12 cellular contexts compared by ENCODE assay signal in the genomic region with DNA sequence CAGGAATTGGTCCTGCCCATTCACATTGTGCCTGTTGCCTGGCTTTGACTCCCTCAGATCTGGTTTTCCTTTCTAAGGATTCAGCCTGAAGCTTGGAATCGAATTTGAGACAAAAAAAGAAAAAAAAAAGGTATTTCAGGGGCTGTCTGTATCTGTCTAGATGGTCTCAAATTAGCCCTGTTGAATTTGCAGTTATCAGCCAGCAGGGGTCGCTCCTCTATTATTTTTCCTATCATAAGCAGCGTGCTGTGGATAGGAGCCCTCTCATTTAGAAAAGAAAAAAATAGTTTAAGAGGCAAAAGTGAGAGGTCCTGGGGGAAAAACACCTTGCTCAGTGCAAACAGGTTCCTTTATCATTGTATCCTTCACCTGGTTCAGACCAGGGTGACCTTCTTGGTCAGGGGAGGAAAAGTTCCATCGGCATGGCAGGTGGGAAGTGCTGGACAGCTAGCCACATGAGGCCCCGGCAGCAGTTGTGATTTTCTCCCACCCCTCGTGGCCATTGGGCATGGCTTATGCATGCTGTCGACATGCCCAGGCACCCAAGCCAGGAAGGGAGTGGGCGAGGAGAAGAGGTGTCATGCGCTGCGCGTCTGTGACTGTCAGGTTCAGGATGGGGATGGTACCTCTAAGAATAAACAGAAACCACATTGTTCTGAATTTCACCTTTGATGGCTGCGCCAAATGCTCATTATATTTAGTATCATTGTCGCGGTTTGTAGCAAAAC. TPM values are rescaled to one million over a fixed set of nuclear protein-coding genes. Genes with fewer than 3 reads are reported as not detected.
DNase-seq lines count a peak whose midpoint lies in the region; ATAC-seq and TF ChIP-seq lines count a peak whose summit lies in the region.
"Had no signal": no experiment of that assay in that cellular context is flagged by ENCODE, and none has a peak within 500 bp of the region (broad histone marks: within the 10 kb centered on the region; RNA-seq: fewer than 3 reads in every experiment).

No MANE protein-coding gene starts in this region.

- H3K4me3 ChIP-seq in DND-41 (ENCODE audit: low read depth in 1 of 2, low read length in 2 of 2), result no peak overlapping the region
- no peak overlapping the region for H3K4me3 ChIP-seq in brain microvascular endothelial cell (ENCODE audit: low read depth, low read length)
- no peak overlapping the region for H3K4me3 ChIP-seq in mesendoderm (ENCODE audit: low read length)

- H3K79me2 ChIP-seq in DND-41 (ENCODE audit: insufficient read depth, low read length) (no peaks in the 10 kb centered on the region), mesendoderm (ENCODE audit: control insufficient read depth, insufficient read depth, low read length) (no peaks in the 10 kb centered on the region)

- H3K9me3 ChIP-seq in DND-41 (ENCODE audit: insufficient read depth, low read length, severe bottlenecking), result peaks cover 3% of the 10 kb centered on the region

- in situ Hi-C loops in brain microvascular endothelial cell (cut with HindIII; ENCODE audit: low pct_ligation_motif_present, low sequenced_read_pairs), result no loop called here

- H3K9ac ChIP-seq in DND-41 (ENCODE audit: low read depth, low read length) (no peak overlapping the region), mesendoderm (ENCODE audit: low read length) (no peak overlapping the region)

- no peak overlapping the region for H2BK120ac ChIP-seq in mesendoderm (ENCODE audit: low read depth, low read length)

- H3K4me2 ChIP-seq in DND-41 (ENCODE audit: insufficient read depth, low read length) (no peak overlapping the region), mesendoderm (ENCODE audit: low read length) (no peak overlapping the region)

- no peaks in the 10 kb centered on the region for H3K79me1 ChIP-seq in mesendoderm (ENCODE audit: low read length)

- H4K5ac ChIP-seq in mesendoderm (ENCODE audit: low read length), result no peak overlapping the region

- H2AK5ac ChIP-seq in mesendoderm (ENCODE audit: low read length), result no peak overlapping the region

- peak; percentile 5; the same call in 1 of the 2 replicates for TF ChIP-seq RAD21 in Ishikawa (IDR thresholded peaks at IDR 0.05; ENCODE audit: low read depth)

- H2AFZ ChIP-seq in DND-41 (ENCODE audit: low read depth, low read length), result no peak overlapping the region

- ATAC-seq in DND-41 (ENCODE audit: insufficient read depth, low read depth), result no peak
- ATAC-seq in HG03159 (IDR thresholded peaks at IDR 0.05; ENCODE audit: unreplicated experiment), result no peak

- H3K27me3 ChIP-seq in DND-41 (ENCODE audit: insufficient read depth, low read length, poor library complexity), result no peaks in the 10 kb centered on the region
- no peaks in the 10 kb centered on the region for H3K27me3 ChIP-seq in brain microvascular endothelial cell (replicated peaks)
- no peaks in the 10 kb centered on the region for H3K27me3 ChIP-seq in mesendoderm (ENCODE audit: insufficient read depth, low read length, poor library complexity)

- no peak for DNase-seq in DND-41
- peak; percentile 30 for DNase-seq in brain microvascular endothelial cell
- peak; percentile 16 for DNase-seq in mesendoderm
- DNase-seq in NCI-H774 (lab: John Stamatoyannopoulos, UW), result no peak
- no peak for DNase-seq in HuH-7 (ENCODE audit: low spot score)
- DNase-seq in NCI-H2196 treated with DMSO at 0.1 percent for 48 hours (lab: John Stamatoyannopoulos, UW; ENCODE audit: unreplicated experiment), result no peak
- DNase-seq: cortex of kidney; hypothalamus; NCI-H1417; stimulated activated naive CD4-positive, alpha-beta T cell treated with Interleukin-2 at 50 U/mL for 16 hours had no signal

- H3K4me1 ChIP-seq in DND-41 (ENCODE audit: insufficient read depth, low read length) (no peaks in the 10 kb centered on the region), mesendoderm (ENCODE audit: control insufficient read depth, low read depth, low read length) (no peaks in the 10 kb centered on the region)

- H4K20me1 ChIP-seq in DND-41 (ENCODE audit: insufficient read depth, low read length), result no peaks in the 10 kb centered on the region

- no peak overlapping the region for H3K56ac ChIP-seq in mesendoderm (ENCODE audit: low read length)

- H2BK15ac ChIP-seq in mesendoderm (replicated peaks; ENCODE audit: low read depth), result no peak overlapping the region

- H3K36me3 ChIP-seq in DND-41 (ENCODE audit: insufficient read depth, low read length) (no peaks in the 10 kb centered on the region), brain microvascular endothelial cell (replicated peaks) (no peaks in the 10 kb centered on the region), mesendoderm (ENCODE audit: control insufficient read depth, insufficient read depth, low read length) (no peaks in the 10 kb centered on the region)

- no peak overlapping the region for H4K8ac ChIP-seq in mesendoderm (ENCODE audit: low read depth, low read length)

- H2BK5ac ChIP-seq in mesendoderm (ENCODE audit: low read length), result no peak overlapping the region

- no CpG with 5 or more reads among the region's 14 CpGs for WGBS in mesendoderm (ENCODE audit: extremely low coverage, insufficient coverage, low lambda C conversion rate)

- TF ChIP-seq EP300 in Ishikawa (IDR thresholded peaks at IDR 0.05; ENCODE audit: borderline replicate concordance), result no peak

- peak; percentile 58 for TF ChIP-seq CTCF in DND-41 (IDR thresholded peaks at IDR 0.05; ENCODE audit: borderline replicate concordance, extremely low read depth, low read length, poor library complexity, severe bottlenecking)
- peak; percentile 51 for TF ChIP-seq CTCF in brain microvascular endothelial cell (IDR thresholded peaks at IDR 0.05; ENCODE audit: low read depth, low read length, missing control alignments)

- H3K18ac ChIP-seq in mesendoderm (ENCODE audit: low read length), result no peak overlapping the region

- H3K4ac ChIP-seq in mesendoderm (ENCODE audit: low read depth, low read length), result no peak overlapping the region

- no peak overlapping the region for H3K23ac ChIP-seq in mesendoderm (ENCODE audit: low read length)

- no peak overlapping the region for H3K27ac ChIP-seq in DND-41 (ENCODE audit: low read length)
- H3K27ac ChIP-seq in brain microvascular endothelial cell, result no peak overlapping the region
- no peak overlapping the region for H3K27ac ChIP-seq in mesendoderm (ENCODE audit: low read depth, low read length)

TF ChIP-seq in Ishikawa, 13 proteins besides CTCF, POLR2A, EP300 and RAD21:
- TF ChIP-seq EGR1 (IDR thresholded peaks at IDR 0.05), result no peak
- no peak for TF ChIP-seq CREB1 (IDR thresholded peaks at IDR 0.05; ENCODE audit: low read depth)
- TF ChIP-seq CEBPB (IDR thresholded peaks at IDR 0.05), result no peak
- no peak for TF ChIP-seq ZBTB7A (IDR thresholded peaks at IDR 0.05; ENCODE audit: low read depth)
- TF ChIP-seq, protein P1, sequence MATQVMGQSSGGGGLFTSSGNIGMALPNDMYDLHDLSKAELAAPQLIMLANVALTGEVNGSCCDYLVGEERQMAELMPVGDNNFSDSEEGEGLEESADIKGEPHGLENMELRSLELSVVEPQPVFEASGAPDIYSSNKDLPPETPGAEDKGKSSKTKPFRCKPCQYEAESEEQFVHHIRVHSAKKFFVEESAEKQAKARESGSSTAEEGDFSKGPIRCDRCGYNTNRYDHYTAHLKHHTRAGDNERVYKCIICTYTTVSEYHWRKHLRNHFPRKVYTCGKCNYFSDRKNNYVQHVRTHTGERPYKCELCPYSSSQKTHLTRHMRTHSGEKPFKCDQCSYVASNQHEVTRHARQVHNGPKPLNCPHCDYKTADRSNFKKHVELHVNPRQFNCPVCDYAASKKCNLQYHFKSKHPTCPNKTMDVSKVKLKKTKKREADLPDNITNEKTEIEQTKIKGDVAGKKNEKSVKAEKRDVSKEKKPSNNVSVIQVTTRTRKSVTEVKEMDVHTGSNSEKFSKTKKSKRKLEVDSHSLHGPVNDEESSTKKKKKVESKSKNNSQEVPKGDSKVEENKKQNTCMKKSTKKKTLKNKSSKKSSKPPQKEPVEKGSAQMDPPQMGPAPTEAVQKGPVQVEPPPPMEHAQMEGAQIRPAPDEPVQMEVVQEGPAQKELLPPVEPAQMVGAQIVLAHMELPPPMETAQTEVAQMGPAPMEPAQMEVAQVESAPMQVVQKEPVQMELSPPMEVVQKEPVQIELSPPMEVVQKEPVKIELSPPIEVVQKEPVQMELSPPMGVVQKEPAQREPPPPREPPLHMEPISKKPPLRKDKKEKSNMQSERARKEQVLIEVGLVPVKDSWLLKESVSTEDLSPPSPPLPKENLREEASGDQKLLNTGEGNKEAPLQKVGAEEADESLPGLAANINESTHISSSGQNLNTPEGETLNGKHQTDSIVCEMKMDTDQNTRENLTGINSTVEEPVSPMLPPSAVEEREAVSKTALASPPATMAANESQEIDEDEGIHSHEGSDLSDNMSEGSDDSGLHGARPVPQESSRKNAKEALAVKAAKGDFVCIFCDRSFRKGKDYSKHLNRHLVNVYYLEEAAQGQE (IDR thresholded peaks at IDR 0.05; ENCODE audit: low read depth), result no peak
- no peak for TF ChIP-seq TEAD4 (IDR thresholded peaks at IDR 0.05)
- TF ChIP-seq, protein P2, sequence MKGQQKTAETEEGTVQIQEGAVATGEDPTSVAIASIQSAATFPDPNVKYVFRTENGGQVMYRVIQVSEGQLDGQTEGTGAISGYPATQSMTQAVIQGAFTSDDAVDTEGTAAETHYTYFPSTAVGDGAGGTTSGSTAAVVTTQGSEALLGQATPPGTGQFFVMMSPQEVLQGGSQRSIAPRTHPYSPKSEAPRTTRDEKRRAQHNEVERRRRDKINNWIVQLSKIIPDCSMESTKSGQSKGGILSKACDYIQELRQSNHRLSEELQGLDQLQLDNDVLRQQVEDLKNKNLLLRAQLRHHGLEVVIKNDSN (IDR thresholded peaks at IDR 0.05), result no peak
- TF ChIP-seq FOXM1 (IDR thresholded peaks at IDR 0.05; ENCODE audit: borderline replicate concordance, low read depth), result no peak
- TF ChIP-seq, protein P3, sequence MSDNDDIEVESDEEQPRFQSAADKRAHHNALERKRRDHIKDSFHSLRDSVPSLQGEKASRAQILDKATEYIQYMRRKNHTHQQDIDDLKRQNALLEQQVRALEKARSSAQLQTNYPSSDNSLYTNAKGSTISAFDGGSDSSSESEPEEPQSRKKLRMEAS (IDR thresholded peaks at IDR 0.05), result no peak
- TF ChIP-seq YY1 (IDR thresholded peaks at IDR 0.05; ENCODE audit: low read depth), result no peak
- no peak for TF ChIP-seq TAF1 (IDR thresholded peaks at IDR 0.05; ENCODE audit: low read depth)
- TF ChIP-seq TCF12 (IDR thresholded peaks at IDR 0.05; ENCODE audit: low read depth), result no peak
- no peak for TF ChIP-seq NFIC (IDR thresholded peaks at IDR 0.05)
TF ChIP-seq in Ishikawa: peak in this region for 0.

RNA-seq across cellular contexts. Expression of a gene that starts 13.1 kb away (rescaled TPM):
- not detected for polyA plus RNA-seq in mesendoderm (2013, experiment 1 of 2)
- polyA plus RNA-seq in mesendoderm (2013, experiment 2 of 2), result not detected

Comparison
In these comparisons a context has a peak if more than half of its experiments do, and no peak if none do; other contexts are left out.
1. DNase-seq: peak in brain microvascular endothelial cell (single experiment) and mesendoderm (single experiment); none in DND-41 (single experiment), NCI-H774 (single experiment), HuH-7 (single experiment) and NCI-H2196 treated with DMSO at 0.1 percent for 48 hours (single experiment).